Comparison of ENCODE assay signal across 9 cellular contexts in the genomic region with DNA sequence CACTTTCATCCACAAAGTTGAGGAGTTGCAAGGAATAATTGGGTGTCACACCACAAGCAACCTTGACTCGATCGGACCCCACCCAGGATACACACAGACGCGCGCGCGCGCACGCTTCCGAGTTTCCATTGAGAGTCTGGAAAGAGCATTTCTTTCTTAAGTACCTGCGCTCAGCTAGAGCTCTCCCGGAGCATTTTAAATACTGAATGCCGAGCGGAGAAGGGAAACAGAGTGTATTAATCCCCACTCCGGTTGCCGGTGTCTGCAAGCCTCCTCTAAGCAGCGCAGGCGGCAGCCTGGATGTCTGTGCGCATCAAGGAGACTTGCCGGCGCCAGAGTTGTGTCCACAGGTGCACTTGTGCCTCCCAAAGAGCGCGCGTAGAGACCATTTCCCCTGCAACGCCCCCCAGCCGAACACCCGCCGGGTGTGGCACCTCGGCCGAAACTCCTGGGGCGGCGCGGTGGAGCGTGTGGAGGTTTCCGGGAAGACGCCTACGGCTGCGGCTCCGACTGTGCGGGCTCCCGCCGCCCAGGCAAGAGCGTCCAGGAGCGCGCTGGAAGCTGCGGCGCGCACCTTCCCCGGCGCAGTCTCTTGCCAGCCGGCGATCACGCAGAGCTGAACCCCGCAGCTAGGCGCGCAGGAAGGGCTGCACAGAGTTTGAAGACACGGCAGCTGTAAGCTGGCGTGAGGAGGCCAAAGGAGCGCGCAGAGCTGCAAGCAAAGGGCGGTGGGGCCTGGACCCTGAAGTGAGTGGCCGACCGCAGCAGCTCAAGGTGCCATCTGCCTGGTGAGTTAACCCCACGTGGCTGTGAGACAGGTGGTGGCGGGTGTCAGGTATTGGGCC. TPM values are rescaled to one million over a fixed set of nuclear protein-coding genes. Genes with fewer than 3 reads are reported as not detected.
A peak's percentile ranks its signal among the peaks of the same experiment; 100 is the strongest.
DNase-seq lines count a peak whose midpoint lies in the region; ATAC-seq, FAIRE-seq and TF ChIP-seq lines count a peak whose summit lies in the region.
"Had no signal": no experiment of that assay in that cellular context is flagged by ENCODE, and none has a peak within 500 bp of the region (broad histone marks: within the 10 kb centered on the region; RNA-seq: fewer than 3 reads in every experiment).

No MANE protein-coding gene starts in this region.

- CTCF ChIA-PET in activated CD8-positive, alpha-beta memory T cell treated with anti-CD3 and anti-CD28 coated beads, Interleukin-2, amount 10 ng/mL, durations not matched to agents 7 days and 5 days (lab: Charles Lee), result no interaction called here

- peaks cover 2% of the 10 kb centered on the region for H3K4me1 Mint-ChIP-seq in activated CD8-positive, alpha-beta memory T cell treated with anti-CD3 and anti-CD28 coated beads, Interleukin-2, amount 10 ng/mL, durations not matched to agents 7 days and 5 days
- no peaks in the 10 kb centered on the region for H3K4me1 Mint-ChIP-seq in activated naive CD8-positive, alpha-beta T cell treated with anti-CD3 and anti-CD28 coated beads, Interleukin-2, amount 10 ng/mL, durations not matched to agents 7 days and 5 days
- peaks cover 10% of the 10 kb centered on the region for H3K4me1 Mint-ChIP-seq in activated T-cell treated with anti-CD3 and anti-CD28 coated beads, Interleukin-2, amount 50 U/mL, for 72 hours (ENCODE audit: low read depth)

- H3K27me3 ChIP-seq in left lung, result peaks cover 98 to 100% of the 10 kb centered on the region in 2 donors
- H3K27me3 ChIP-seq in upper lobe of left lung, result peaks cover 5 to 80% (median 32%) of the 10 kb centered on the region in 4 donors

- H3K27ac Mint-ChIP-seq in activated CD8-positive, alpha-beta memory T cell treated with anti-CD3 and anti-CD28 coated beads, Interleukin-2, amount 10 ng/mL, durations not matched to agents 7 days and 5 days, result no peak overlapping the region
- peak overlapping the region; percentile 42 for H3K27ac Mint-ChIP-seq in activated naive CD8-positive, alpha-beta T cell treated with anti-CD3 and anti-CD28 coated beads, Interleukin-2, amount 10 ng/mL, durations not matched to agents 7 days and 5 days
- H3K27ac Mint-ChIP-seq in activated T-cell treated with anti-CD3 and anti-CD28 coated beads, Interleukin-2, amount 50 U/mL, for 72 hours, result no peak overlapping the region

- H3K36me3 Mint-ChIP-seq in activated CD8-positive, alpha-beta memory T cell treated with anti-CD3 and anti-CD28 coated beads, Interleukin-2, amount 10 ng/mL, durations not matched to agents 7 days and 5 days, result peaks cover 7% of the 10 kb centered on the region
- H3K36me3 Mint-ChIP-seq in activated naive CD8-positive, alpha-beta T cell treated with anti-CD3 and anti-CD28 coated beads, Interleukin-2, amount 10 ng/mL, durations not matched to agents 7 days and 5 days, result peaks cover 2% of the 10 kb centered on the region
- peaks cover 3 to 6% of the 10 kb centered on the region in 2 donors for H3K36me3 Mint-ChIP-seq in activated T-cell treated with anti-CD3 and anti-CD28 coated beads, Interleukin-2, amount 50 U/mL, for 72 hours (ENCODE audit: insufficient read depth in 2 of 2)

- TF ChIP-seq CTCF in left lung (IDR thresholded peaks at IDR 0.05) (no peak), upper lobe of left lung (IDR thresholded peaks at IDR 0.05) (no peak)

- WGBS in upper lobe of left lung, 2 donors, result 3 to 11% methylated on average over 22 to 34 of the region's 65 CpGs

- peak; percentile 51 for DNase-seq in activated CD8-positive, alpha-beta memory T cell treated with anti-CD3 and anti-CD28 coated beads, Interleukin-2, amount 50 U/mL, for 48 hours
- DNase-seq in activated CD8-positive, alpha-beta memory T cell treated with anti-CD3 and anti-CD28 coated beads, Interleukin-2, amount 10 ng/mL, durations not matched to agents 7 days and 5 days, result no peak
- DNase-seq in activated naive CD8-positive, alpha-beta T cell treated with anti-CD3 and anti-CD28 coated beads, Interleukin-2, amount 10 ng/mL, durations not matched to agents 7 days and 5 days, result peak; percentile 34
- DNase-seq in left lung (no peak), upper lobe of left lung (peak in 1 of 2 donors; percentile 79), RCC 7860 (ENCODE audit: low spot score) (no peak), foreskin melanocyte (no peak)
- no peak for DNase-seq in activated T-cell treated with anti-CD3 and anti-CD28 coated beads, Interleukin-2, amount 50 U/mL, for 72 hours

- H3K4me3 ChIP-seq in left lung (no peak overlapping the region), upper lobe of left lung (peak overlapping the region in 3 of 4 donors; percentile 2 to 26 (median 24))

- H3K27ac ChIP-seq in left lung (no peak overlapping the region), upper lobe of left lung (no peak overlapping the region)
- H3K27ac ChIP-seq: epithelial cell of prostate had no signal

- H3K36me3 ChIP-seq in left lung (no peaks in the 10 kb centered on the region), upper lobe of left lung (no peaks in the 10 kb centered on the region)

- no peaks in the 10 kb centered on the region for H3K9me3 ChIP-seq in left lung
- no peaks in the 10 kb centered on the region for H3K9me3 ChIP-seq in upper lobe of left lung

- no peak overlapping the region for H3K4me3 Mint-ChIP-seq in activated CD8-positive, alpha-beta memory T cell treated with anti-CD3 and anti-CD28 coated beads, Interleukin-2, amount 10 ng/mL, durations not matched to agents 7 days and 5 days
- H3K4me3 Mint-ChIP-seq in activated naive CD8-positive, alpha-beta T cell treated with anti-CD3 and anti-CD28 coated beads, Interleukin-2, amount 10 ng/mL, durations not matched to agents 7 days and 5 days, result peak overlapping the region; percentile 25
- peak overlapping the region in 1 of 2 donors; percentile 27 for H3K4me3 Mint-ChIP-seq in activated T-cell treated with anti-CD3 and anti-CD28 coated beads, Interleukin-2, amount 50 U/mL, for 72 hours

- intact Hi-C loops in left lung (cut with DNase I), result no loop called here

- H3K4me1 ChIP-seq in left lung, result peaks cover 0 to 24% of the 10 kb centered on the region in 2 donors
- peaks cover 33 to 56% (median 37%) of the 10 kb centered on the region in 4 donors for H3K4me1 ChIP-seq in upper lobe of left lung

- H3K9me3 Mint-ChIP-seq in activated CD8-positive, alpha-beta memory T cell treated with anti-CD3 and anti-CD28 coated beads, Interleukin-2, amount 10 ng/mL, durations not matched to agents 7 days and 5 days (ENCODE audit: low read depth), result peaks cover 2% of the 10 kb centered on the region
- peaks cover 2% of the 10 kb centered on the region for H3K9me3 Mint-ChIP-seq in activated naive CD8-positive, alpha-beta T cell treated with anti-CD3 and anti-CD28 coated beads, Interleukin-2, amount 10 ng/mL, durations not matched to agents 7 days and 5 days
- no peaks in the 10 kb centered on the region for H3K9me3 Mint-ChIP-seq in activated T-cell treated with anti-CD3 and anti-CD28 coated beads, Interleukin-2, amount 50 U/mL, for 72 hours

- ATAC-seq in activated CD8-positive, alpha-beta memory T cell treated with anti-CD3 and anti-CD28 coated beads, Interleukin-2, amount 10 ng/mL, durations not matched to agents 7 days and 5 days, result no peak
- ATAC-seq in activated naive CD8-positive, alpha-beta T cell treated with anti-CD3 and anti-CD28 coated beads, Interleukin-2, amount 10 ng/mL, durations not matched to agents 7 days and 5 days (ENCODE audit: low read depth), result no peak
- ATAC-seq in left lung (peak; percentile 50), upper lobe of left lung (ENCODE audit: low FRiP score in 2 of 2) (peak; percentile 13 to 40)
- ATAC-seq in activated T-cell treated with anti-CD3 and anti-CD28 coated beads, Interleukin-2, amount 50 U/mL, for 72 hours (replicated peaks in 1 of 2), result no peak

- peaks cover 88% of the 10 kb centered on the region for H3K27me3 Mint-ChIP-seq in activated CD8-positive, alpha-beta memory T cell treated with anti-CD3 and anti-CD28 coated beads, Interleukin-2, amount 10 ng/mL, durations not matched to agents 7 days and 5 days
- H3K27me3 Mint-ChIP-seq in activated naive CD8-positive, alpha-beta T cell treated with anti-CD3 and anti-CD28 coated beads, Interleukin-2, amount 10 ng/mL, durations not matched to agents 7 days and 5 days, result peaks cover 87% of the 10 kb centered on the region
- peaks cover 92% of the 10 kb centered on the region for H3K27me3 Mint-ChIP-seq in activated T-cell treated with anti-CD3 and anti-CD28 coated beads, Interleukin-2, amount 50 U/mL, for 72 hours (ENCODE audit: low read depth)

- TF ChIP-seq EP300 in upper lobe of left lung (IDR thresholded peaks at IDR 0.05), result no peak

- TF ChIP-seq POLR2A in upper lobe of left lung (IDR thresholded peaks at IDR 0.05), result no peak

- POLR2A ChIA-PET in activated naive CD8-positive, alpha-beta T cell treated with anti-CD3 and anti-CD28 coated beads, Interleukin-2, amount 10 ng/mL, durations not matched to agents 7 days and 5 days (lab: Charles Lee), result no interaction called here

- no peak for FAIRE-seq in RCC 7860 (lab: Jason Lieb, UNC)

RNA-seq across cellular contexts. Expression of gene FEZF1, which starts 1.1 kb away (rescaled TPM):
- total RNA-seq in activated CD8-positive, alpha-beta memory T cell treated with anti-CD3 and anti-CD28 coated beads, Interleukin-2, amount 10 ng/mL, durations not matched to agents 7 days and 5 days, result not detected
- total RNA-seq in activated naive CD8-positive, alpha-beta T cell treated with anti-CD3 and anti-CD28 coated beads, Interleukin-2, amount 10 ng/mL, durations not matched to agents 7 days and 5 days, result not detected
- total RNA-seq in left lung (not detected), upper lobe of left lung (under 1 TPM in 1 of 6 donors, not detected in 5; 0.27 TPM)
- not detected for total RNA-seq in activated T-cell treated with anti-CD3 and anti-CD28 coated beads, Interleukin-2, amount 50 U/mL, for 72 hours

Comparison
In these comparisons a context has a peak if more than half of its experiments do, and no peak if none do; other contexts are left out.
1. DNase-seq: peak in activated CD8-positive, alpha-beta memory T cell treated with anti-CD3 and anti-CD28 coated beads, Interleukin-2, amount 50 U/mL, for 48 hours (single experiment) and activated naive CD8-positive, alpha-beta T cell treated with anti-CD3 and anti-CD28 coated beads, Interleukin-2, amount 10 ng/mL, durations not matched to agents 7 days and 5 days (single experiment); none in activated CD8-positive, alpha-beta memory T cell treated with anti-CD3 and anti-CD28 coated beads, Interleukin-2, amount 10 ng/mL, durations not matched to agents 7 days and 5 days (single experiment), left lung (0 of 2), activated T-cell treated with anti-CD3 and anti-CD28 coated beads, Interleukin-2, amount 50 U/mL, for 72 hours (0 of 2), RCC 7860 (single experiment) and foreskin melanocyte (single experiment).
2. ATAC-seq: peak in left lung (single experiment) and upper lobe of left lung (2 of 2); none in activated CD8-positive, alpha-beta memory T cell treated with anti-CD3 and anti-CD28 coated beads, Interleukin-2, amount 10 ng/mL, durations not matched to agents 7 days and 5 days (single experiment), activated naive CD8-positive, alpha-beta T cell treated with anti-CD3 and anti-CD28 coated beads, Interleukin-2, amount 10 ng/mL, durations not matched to agents 7 days and 5 days (single experiment) and activated T-cell treated with anti-CD3 and anti-CD28 coated beads, Interleukin-2, amount 50 U/mL, for 72 hours (0 of 2).
3. H3K4me3 ChIP-seq: peak in upper lobe of left lung (3 of 4); none in left lung (0 of 2).